1 cellular context compared by ENCODE assay signal in the genomic region with DNA sequence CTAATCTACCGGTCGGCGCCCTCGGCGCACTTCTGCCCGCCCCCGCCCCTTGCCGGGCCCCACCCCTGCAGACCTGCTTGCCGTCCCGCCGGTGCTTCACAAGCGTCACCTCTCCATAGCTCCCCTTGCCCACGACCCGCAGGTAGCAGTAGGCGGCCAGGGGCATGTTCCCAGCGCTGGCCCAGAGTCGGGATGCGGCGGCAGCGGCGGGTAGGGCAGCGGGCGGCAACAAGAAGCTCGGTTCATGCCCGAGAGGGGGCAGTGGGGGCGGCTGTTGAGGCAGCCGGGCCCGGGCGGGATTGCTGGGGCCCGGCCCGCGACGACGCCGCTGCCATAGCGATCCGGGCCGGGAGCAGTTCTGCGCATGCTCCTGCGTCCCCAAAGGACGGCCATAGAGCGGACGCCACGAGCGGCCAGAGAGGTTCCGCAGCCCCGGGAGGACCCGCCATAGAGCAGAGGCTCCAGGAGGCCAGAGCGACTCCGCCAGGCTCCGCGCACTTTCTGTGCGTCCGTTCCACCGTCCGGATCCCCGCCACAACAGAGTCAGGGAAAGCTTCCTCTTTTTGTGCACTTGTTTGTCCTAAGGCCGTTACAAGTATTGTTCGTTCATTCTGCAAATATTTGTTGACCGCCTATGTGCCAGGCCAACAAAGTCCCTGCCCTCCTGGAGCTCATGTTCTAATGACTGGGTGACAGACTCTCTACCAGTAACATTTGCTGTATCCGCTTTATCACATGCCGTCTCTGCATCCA.
TF ChIP-seq lines count a peak whose summit lies in the region.

A gene (minus strand): TSS at position 360 of the 753 bp plus-strand sequence. CDS start 194 bp downstream, at position 166.

TF ChIP-seq in GM12878, 131 proteins besides CTCF, POLR2A, EP300 and RAD21 (continued from another document):
- TF ChIP-seq, protein P1, sequence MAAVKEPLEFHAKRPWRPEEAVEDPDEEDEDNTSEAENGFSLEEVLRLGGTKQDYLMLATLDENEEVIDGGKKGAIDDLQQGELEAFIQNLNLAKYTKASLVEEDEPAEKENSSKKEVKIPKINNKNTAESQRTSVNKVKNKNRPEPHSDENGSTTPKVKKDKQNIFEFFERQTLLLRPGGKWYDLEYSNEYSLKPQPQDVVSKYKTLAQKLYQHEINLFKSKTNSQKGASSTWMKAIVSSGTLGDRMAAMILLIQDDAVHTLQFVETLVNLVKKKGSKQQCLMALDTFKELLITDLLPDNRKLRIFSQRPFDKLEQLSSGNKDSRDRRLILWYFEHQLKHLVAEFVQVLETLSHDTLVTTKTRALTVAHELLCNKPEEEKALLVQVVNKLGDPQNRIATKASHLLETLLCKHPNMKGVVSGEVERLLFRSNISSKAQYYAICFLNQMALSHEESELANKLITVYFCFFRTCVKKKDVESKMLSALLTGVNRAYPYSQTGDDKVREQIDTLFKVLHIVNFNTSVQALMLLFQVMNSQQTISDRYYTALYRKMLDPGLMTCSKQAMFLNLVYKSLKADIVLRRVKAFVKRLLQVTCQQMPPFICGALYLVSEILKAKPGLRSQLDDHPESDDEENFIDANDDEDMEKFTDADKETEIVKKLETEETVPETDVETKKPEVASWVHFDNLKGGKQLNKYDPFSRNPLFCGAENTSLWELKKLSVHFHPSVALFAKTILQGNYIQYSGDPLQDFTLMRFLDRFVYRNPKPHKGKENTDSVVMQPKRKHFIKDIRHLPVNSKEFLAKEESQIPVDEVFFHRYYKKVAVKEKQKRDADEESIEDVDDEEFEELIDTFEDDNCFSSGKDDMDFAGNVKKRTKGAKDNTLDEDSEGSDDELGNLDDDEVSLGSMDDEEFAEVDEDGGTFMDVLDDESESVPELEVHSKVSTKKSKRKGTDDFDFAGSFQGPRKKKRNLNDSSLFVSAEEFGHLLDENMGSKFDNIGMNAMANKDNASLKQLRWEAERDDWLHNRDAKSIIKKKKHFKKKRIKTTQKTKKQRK (IDR thresholded peaks at IDR 0.05; ENCODE audit: low read depth, low read length), result no peak
- peak; percentile 84; the same call in 1 of the 2 replicates for TF ChIP-seq POLR2AphosphoS2 (IDR thresholded peaks at IDR 0.05; ENCODE audit: low read depth, low read length)
- TF ChIP-seq ASH2L (IDR thresholded peaks at IDR 0.05; ENCODE audit: borderline replicate concordance, low read depth), result no peak
- peak; percentile 98 for TF ChIP-seq POLR2AphosphoS5 (IDR thresholded peaks at IDR 0.05; ENCODE audit: low read length)
- peak; percentile 92; the same call in 1 of the 2 replicates for TF ChIP-seq RB1 (IDR thresholded peaks at IDR 0.05; ENCODE audit: borderline replicate concordance)
- TF ChIP-seq NR2C1 (IDR thresholded peaks at IDR 0.05), result no peak
- TF ChIP-seq SMC3 (IDR thresholded peaks at IDR 0.05; ENCODE audit: borderline replicate concordance, low read length), result peak; percentile 10; the same call in 1 of the 2 replicates
- 0 out of 2 replicates have a peak, but pooled peaks have one; percentile 52 for TF ChIP-seq LARP7 (IDR thresholded peaks at IDR 0.05)
- TF ChIP-seq YBX1 (IDR thresholded peaks at IDR 0.05), result no peak
- TF ChIP-seq BHLHE40 (IDR thresholded peaks at IDR 0.05; ENCODE audit: borderline replicate concordance in 1 of 2, low read depth in 2 of 2, low read length in 1 of 2), result peak; percentile 18 to 63; a peak in 2 of 4 replicates
- TF ChIP-seq, protein P2, sequence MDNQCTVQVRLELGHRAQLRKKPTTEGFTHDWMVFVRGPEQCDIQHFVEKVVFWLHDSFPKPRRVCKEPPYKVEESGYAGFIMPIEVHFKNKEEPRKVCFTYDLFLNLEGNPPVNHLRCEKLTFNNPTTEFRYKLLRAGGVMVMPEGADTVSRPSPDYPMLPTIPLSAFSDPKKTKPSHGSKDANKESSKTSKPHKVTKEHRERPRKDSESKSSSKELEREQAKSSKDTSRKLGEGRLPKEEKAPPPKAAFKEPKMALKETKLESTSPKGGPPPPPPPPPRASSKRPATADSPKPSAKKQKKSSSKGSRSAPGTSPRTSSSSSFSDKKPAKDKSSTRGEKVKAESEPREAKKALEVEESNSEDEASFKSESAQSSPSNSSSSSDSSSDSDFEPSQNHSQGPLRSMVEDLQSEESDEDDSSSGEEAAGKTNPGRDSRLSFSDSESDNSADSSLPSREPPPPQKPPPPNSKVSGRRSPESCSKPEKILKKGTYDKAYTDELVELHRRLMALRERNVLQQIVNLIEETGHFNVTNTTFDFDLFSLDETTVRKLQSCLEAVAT (IDR thresholded peaks at IDR 0.05), result peak; percentile 83
- TF ChIP-seq, protein P3, sequence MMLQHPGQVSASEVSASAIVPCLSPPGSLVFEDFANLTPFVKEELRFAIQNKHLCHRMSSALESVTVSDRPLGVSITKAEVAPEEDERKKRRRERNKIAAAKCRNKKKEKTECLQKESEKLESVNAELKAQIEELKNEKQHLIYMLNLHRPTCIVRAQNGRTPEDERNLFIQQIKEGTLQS (IDR thresholded peaks at IDR 0.05; ENCODE audit: borderline replicate concordance, extremely low read depth, low read depth, low read length), result no peak
- no peak for TF ChIP-seq HDAC2 (IDR thresholded peaks at IDR 0.05)
- no peak for TF ChIP-seq NFYA (IDR thresholded peaks at IDR 0.05; ENCODE audit: borderline replicate concordance, low read depth, low read length)
- TF ChIP-seq IRF4 (IDR thresholded peaks at IDR 0.05; ENCODE audit: low read depth, low read length), result no peak
- no peak for TF ChIP-seq BCL11A (IDR thresholded peaks at IDR 0.05; ENCODE audit: low read depth, low read length)
- TF ChIP-seq, protein P4, sequence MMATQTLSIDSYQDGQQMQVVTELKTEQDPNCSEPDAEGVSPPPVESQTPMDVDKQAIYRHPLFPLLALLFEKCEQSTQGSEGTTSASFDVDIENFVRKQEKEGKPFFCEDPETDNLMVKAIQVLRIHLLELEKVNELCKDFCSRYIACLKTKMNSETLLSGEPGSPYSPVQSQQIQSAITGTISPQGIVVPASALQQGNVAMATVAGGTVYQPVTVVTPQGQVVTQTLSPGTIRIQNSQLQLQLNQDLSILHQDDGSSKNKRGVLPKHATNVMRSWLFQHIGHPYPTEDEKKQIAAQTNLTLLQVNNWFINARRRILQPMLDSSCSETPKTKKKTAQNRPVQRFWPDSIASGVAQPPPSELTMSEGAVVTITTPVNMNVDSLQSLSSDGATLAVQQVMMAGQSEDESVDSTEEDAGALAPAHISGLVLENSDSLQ (IDR thresholded peaks at IDR 0.05), result no peak
- TF ChIP-seq, protein P5, sequence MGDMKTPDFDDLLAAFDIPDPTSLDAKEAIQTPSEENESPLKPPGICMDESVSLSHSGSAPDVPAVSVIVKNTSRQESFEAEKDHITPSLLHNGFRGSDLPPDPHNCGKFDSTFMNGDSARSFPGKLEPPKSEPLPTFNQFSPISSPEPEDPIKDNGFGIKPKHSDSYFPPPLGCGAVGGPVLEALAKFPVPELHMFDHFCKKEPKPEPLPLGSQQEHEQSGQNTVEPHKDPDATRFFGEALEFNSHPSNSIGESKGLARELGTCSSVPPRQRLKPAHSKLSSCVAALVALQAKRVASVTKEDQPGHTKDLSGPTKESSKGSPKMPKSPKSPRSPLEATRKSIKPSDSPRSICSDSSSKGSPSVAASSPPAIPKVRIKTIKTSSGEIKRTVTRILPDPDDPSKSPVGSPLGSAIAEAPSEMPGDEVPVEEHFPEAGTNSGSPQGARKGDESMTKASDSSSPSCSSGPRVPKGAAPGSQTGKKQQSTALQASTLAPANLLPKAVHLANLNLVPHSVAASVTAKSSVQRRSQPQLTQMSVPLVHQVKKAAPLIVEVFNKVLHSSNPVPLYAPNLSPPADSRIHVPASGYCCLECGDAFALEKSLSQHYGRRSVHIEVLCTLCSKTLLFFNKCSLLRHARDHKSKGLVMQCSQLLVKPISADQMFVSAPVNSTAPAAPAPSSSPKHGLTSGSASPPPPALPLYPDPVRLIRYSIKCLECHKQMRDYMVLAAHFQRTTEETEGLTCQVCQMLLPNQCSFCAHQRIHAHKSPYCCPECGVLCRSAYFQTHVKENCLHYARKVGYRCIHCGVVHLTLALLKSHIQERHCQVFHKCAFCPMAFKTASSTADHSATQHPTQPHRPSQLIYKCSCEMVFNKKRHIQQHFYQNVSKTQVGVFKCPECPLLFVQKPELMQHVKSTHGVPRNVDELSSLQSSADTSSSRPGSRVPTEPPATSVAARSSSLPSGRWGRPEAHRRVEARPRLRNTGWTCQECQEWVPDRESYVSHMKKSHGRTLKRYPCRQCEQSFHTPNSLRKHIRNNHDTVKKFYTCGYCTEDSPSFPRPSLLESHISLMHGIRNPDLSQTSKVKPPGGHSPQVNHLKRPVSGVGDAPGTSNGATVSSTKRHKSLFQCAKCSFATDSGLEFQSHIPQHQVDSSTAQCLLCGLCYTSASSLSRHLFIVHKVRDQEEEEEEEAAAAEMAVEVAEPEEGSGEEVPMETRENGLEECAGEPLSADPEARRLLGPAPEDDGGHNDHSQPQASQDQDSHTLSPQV (IDR thresholded peaks at IDR 0.05), result no peak
